In the genomic region with DNA sequence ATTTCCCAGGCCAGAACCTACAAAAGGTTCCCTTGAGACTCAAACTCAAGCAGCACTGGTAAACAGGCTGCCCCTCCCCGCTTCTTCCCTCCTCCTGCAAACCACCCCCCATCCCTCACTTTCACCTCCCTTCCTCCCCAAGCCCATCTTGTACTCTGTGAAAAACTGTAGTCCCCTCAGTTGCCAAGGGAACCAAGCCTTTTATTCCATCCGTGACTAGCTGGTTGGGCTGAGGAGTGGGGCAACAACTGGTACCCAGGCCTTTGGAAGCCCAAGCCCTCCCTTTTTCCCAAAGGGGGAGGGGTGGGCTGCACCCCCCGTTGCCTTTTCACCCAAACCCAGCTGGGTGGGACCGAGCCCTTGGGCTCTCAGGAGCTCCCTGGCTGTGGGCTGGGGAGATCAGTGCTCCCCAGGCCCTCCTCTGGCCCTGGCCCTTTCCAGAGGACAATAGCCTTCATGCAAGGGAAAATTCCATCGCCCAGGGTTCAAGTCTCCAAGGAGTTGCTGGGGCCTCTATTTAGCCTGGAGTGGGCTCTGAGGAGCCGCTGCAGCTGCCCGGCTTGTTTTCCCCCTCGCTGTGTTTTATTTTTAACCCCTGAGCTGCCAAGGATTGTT, we compare ENCODE assay signal across 12 cellular contexts.
DNase-seq lines count a peak whose midpoint lies in the region; ATAC-seq and TF ChIP-seq lines count a peak whose summit lies in the region.
"Had no signal": no experiment of that assay in that cellular context is flagged by ENCODE, and none has a peak within 500 bp of the region (broad histone marks: within the 10 kb centered on the region; RNA-seq: fewer than 3 reads in every experiment).

No MANE protein-coding gene starts in this region.

- no peak overlapping the region for H3K27ac ChIP-seq in brain microvascular endothelial cell
- H3K27ac ChIP-seq: SK-N-MC had no signal

- peak overlapping the region; percentile 73 for H3K27ac Mint-ChIP-seq in stimulated activated effector memory CD8-positive, alpha-beta T cell treated with anti-CD3 and anti-CD28 coated beads, Interleukin-12 subunit alpha, Interleukin-12 subunit beta, amount 100 ng/mL, for 72 hours
- peak overlapping the region in 1 of 2 donors; percentile 53 for H3K27ac Mint-ChIP-seq in effector memory CD8-positive, alpha-beta T cell

- in situ Hi-C loops in brain microvascular endothelial cell (cut with HindIII; ENCODE audit: low pct_ligation_motif_present, low sequenced_read_pairs): no loop called here

- no peak overlapping the region for H3K4me3 Mint-ChIP-seq in stimulated activated effector memory CD8-positive, alpha-beta T cell treated with anti-CD3 and anti-CD28 coated beads, Interleukin-12 subunit alpha, Interleukin-12 subunit beta, amount 100 ng/mL, for 72 hours
- no peak overlapping the region for H3K4me3 Mint-ChIP-seq in effector memory CD8-positive, alpha-beta T cell

- no peak for ATAC-seq in stimulated activated effector memory CD8-positive, alpha-beta T cell treated with anti-CD3 and anti-CD28 coated beads, Interleukin-12 subunit alpha, Interleukin-12 subunit beta, amount 100 ng/mL, for 72 hours
- ATAC-seq in effector memory CD8-positive, alpha-beta T cell (replicated peaks): no peak

- no peak overlapping the region for H3K4me3 ChIP-seq in brain microvascular endothelial cell (ENCODE audit: low read depth, low read length)
- H3K4me3 ChIP-seq: SK-N-MC had no signal

- peaks cover 57% of the 10 kb centered on the region for H3K4me1 Mint-ChIP-seq in stimulated activated effector memory CD8-positive, alpha-beta T cell treated with anti-CD3 and anti-CD28 coated beads, Interleukin-12 subunit alpha, Interleukin-12 subunit beta, amount 100 ng/mL, for 72 hours
- H3K4me1 Mint-ChIP-seq in effector memory CD8-positive, alpha-beta T cell (ENCODE audit: low read depth in 2 of 2): peaks cover 30% of the 10 kb centered on the region in 2 donors

- TF ChIP-seq CTCF in brain microvascular endothelial cell (IDR thresholded peaks at IDR 0.05; ENCODE audit: low read depth, low read length, missing control alignments): no peak

- no peaks in the 10 kb centered on the region for H3K9me3 Mint-ChIP-seq in stimulated activated effector memory CD8-positive, alpha-beta T cell treated with anti-CD3 and anti-CD28 coated beads, Interleukin-12 subunit alpha, Interleukin-12 subunit beta, amount 100 ng/mL, for 72 hours
- H3K9me3 Mint-ChIP-seq in effector memory CD8-positive, alpha-beta T cell: no peaks in the 10 kb centered on the region

- H3K27me3 Mint-ChIP-seq in effector memory CD8-positive, alpha-beta T cell: no peaks in the 10 kb centered on the region

- peak; percentile 43 for DNase-seq in NCI-H2227 (lab: John Stamatoyannopoulos, UW; ENCODE audit: unreplicated experiment)
- DNase-seq in NCI-H2227 treated with DMSO at 0.1 percent for 48 hours (lab: John Stamatoyannopoulos, UW): no peak
- DNase-seq in cerebellum (ENCODE audit: low spot score): peak; percentile 24
- peak; percentile 60 for DNase-seq in medulla oblongata (ENCODE audit: extremely low spot score)
- DNase-seq in stimulated activated effector memory CD8-positive, alpha-beta T cell treated with anti-CD3 and anti-CD28 coated beads, Interleukin-12 subunit alpha, Interleukin-12 subunit beta, amount 100 ng/mL, for 72 hours (ENCODE audit: low spot score in 2 of 2): no peak
- no peak for DNase-seq in effector memory CD8-positive, alpha-beta T cell
- no peak for DNase-seq in brain microvascular endothelial cell
- no peak for DNase-seq in NCI-H2029 (lab: John Stamatoyannopoulos, UW)
- DNase-seq: activated CD4-positive, alpha-beta T cell treated with anti-CD3 and anti-CD28 coated beads for 1 hour; activated T-cell treated with anti-CD3 and anti-CD28 coated beads, Interleukin-2, amount 50 U/mL, for 48 hours; Calu3 had no signal

- no peaks in the 10 kb centered on the region for H3K36me3 ChIP-seq in brain microvascular endothelial cell (replicated peaks)

- no peaks in the 10 kb centered on the region for H3K27me3 ChIP-seq in brain microvascular endothelial cell (replicated peaks)

- peaks cover 6% of the 10 kb centered on the region for H3K36me3 Mint-ChIP-seq in stimulated activated effector memory CD8-positive, alpha-beta T cell treated with anti-CD3 and anti-CD28 coated beads, Interleukin-12 subunit alpha, Interleukin-12 subunit beta, amount 100 ng/mL, for 72 hours
- peaks cover 3% of the 10 kb centered on the region for H3K36me3 Mint-ChIP-seq in effector memory CD8-positive, alpha-beta T cell (ENCODE audit: insufficient read depth)

Comparison
In these comparisons a context has a peak if more than half of its experiments do, and no peak if none do; other contexts are left out.
1. DNase-seq: peak in NCI-H2227 (single experiment), cerebellum (single experiment) and medulla oblongata (single experiment); none in NCI-H2227 treated with DMSO at 0.1 percent for 48 hours (single experiment), stimulated activated effector memory CD8-positive, alpha-beta T cell treated with anti-CD3 and anti-CD28 coated beads, Interleukin-12 subunit alpha, Interleukin-12 subunit beta, amount 100 ng/mL, for 72 hours (0 of 2), effector memory CD8-positive, alpha-beta T cell (0 of 3), brain microvascular endothelial cell (single experiment) and NCI-H2029 (single experiment).